19 cellular contexts compared by ENCODE assay signal in genomic region chr16:89024546-89024945, GRCh38. TPM values are rescaled to one million over a fixed set of nuclear protein-coding genes. Genes with fewer than 3 reads are reported as not detected.
DNase-seq lines count a peak whose midpoint lies in the region; ATAC-seq and TF ChIP-seq lines count a peak whose summit lies in the region.
"Had no signal": no experiment of that assay in that cellular context is flagged by ENCODE, and none has a peak within 500 bp of the region (broad histone marks: within the 10 kb centered on the region; RNA-seq: fewer than 3 reads in every experiment).

No MANE protein-coding gene starts in this region.

- H2BK12ac ChIP-seq in neuronal stem cell (ENCODE audit: low read length), result peak overlapping the region; percentile 41

- peak overlapping the region; percentile 91 for H3K27ac ChIP-seq in KOPT-K1 (ENCODE audit: low read depth, low read length, poor library complexity, severe bottlenecking)
- H3K27ac ChIP-seq in neuronal stem cell (replicated peaks; ENCODE audit: low read length), result no peak overlapping the region
- no peak overlapping the region for H3K27ac ChIP-seq in sigmoid colon
- no peak overlapping the region for H3K27ac ChIP-seq in foreskin keratinocyte
- H3K27ac ChIP-seq: PC-9 had no signal

- no peak overlapping the region for H3K14ac ChIP-seq in neuronal stem cell (ENCODE audit: low read length)

- H2BK5ac ChIP-seq in neuronal stem cell (ENCODE audit: low read length), result peak overlapping the region; percentile 90

- H2AK5ac ChIP-seq in neuronal stem cell (ENCODE audit: low read depth, low read length), result peak overlapping the region; percentile 63

- no peak overlapping the region for H2BK120ac ChIP-seq in neuronal stem cell (ENCODE audit: low read depth, low read length)

- no peaks in the 10 kb centered on the region for H3K9me3 ChIP-seq in KOPT-K1 (ENCODE audit: insufficient read depth, low read length, poor library complexity, severe bottlenecking)
- H3K9me3 ChIP-seq in neuronal stem cell (replicated peaks in 1 of 2; ENCODE audit: control insufficient read depth in 2 of 2, insufficient read depth in 1 of 2, low read depth in 1 of 2, low read length in 2 of 2), result peaks cover 8 to 9% of the 10 kb centered on the region in 2 donors
- H3K9me3 ChIP-seq in sigmoid colon, result peaks cover 0 to 12% (median 6%) of the 10 kb centered on the region in 4 donors

- H3K18ac ChIP-seq in neuronal stem cell (ENCODE audit: low read length), result peak overlapping the region; percentile 89

- no peaks in the 10 kb centered on the region for H3K36me3 ChIP-seq in KOPT-K1 (ENCODE audit: insufficient read depth, low read length)
- H3K36me3 ChIP-seq in neuronal stem cell (replicated peaks in 1 of 2; ENCODE audit: control insufficient read depth in 2 of 2, insufficient read depth in 2 of 2, low read length in 2 of 2), result no peaks in the 10 kb centered on the region
- no peaks in the 10 kb centered on the region for H3K36me3 ChIP-seq in sigmoid colon

- intact Hi-C loops in activated naive CD4-positive, alpha-beta T cell treated with anti-CD3 and anti-CD28 coated beads for 36 hours (cut with micrococcal nuclease), result no loop called here
- intact Hi-C loops in sigmoid colon (cut with DNase I), result no loop called here

- TF ChIP-seq CTCF in sigmoid colon (IDR thresholded peaks at IDR 0.05) (no peak), foreskin keratinocyte (conservative IDR thresholded peaks at IDR 0.05) (no peak)

- H3K4ac ChIP-seq in neuronal stem cell (ENCODE audit: low read length), result no peak overlapping the region

- no peak overlapping the region for H3K9ac ChIP-seq in neuronal stem cell (ENCODE audit: low read depth, low read length, poor library complexity)

- TF ChIP-seq EP300 in sigmoid colon (IDR thresholded peaks at IDR 0.05), result no peak

- no peak for DNase-seq in activated naive CD4-positive, alpha-beta T cell treated with anti-CD3 and anti-CD28 coated beads, Interleukin-2, amount 10 ng/mL, durations not matched to agents 7 days and 5 days
- no peak for DNase-seq in activated naive CD4-positive, alpha-beta T cell treated with anti-CD3 and anti-CD28 coated beads for 36 hours
- DNase-seq in NCI-H524 treated with DMSO at 0.1 percent for 48 hours (lab: John Stamatoyannopoulos, UW) (peak; percentile 77), neuronal stem cell (ENCODE audit: low spot score) (no peak), sigmoid colon (no peak), foreskin keratinocyte (no peak)
- DNase-seq: AML-193; CD4-positive, CD25-positive, alpha-beta regulatory T cell; GF-D8; IMR-90; NCI-H1417; NCI-H2029 treated with DMSO at 0.1 percent for 48 hours; NCI-H226; PC-9; SHP77 had no signal

- ATAC-seq in GM19324 (IDR thresholded peaks at IDR 0.05; ENCODE audit: low FRiP score, unreplicated experiment) (no peak), foreskin keratinocyte (no peak)
- ATAC-seq: GM23338 had no signal

- H3K27me3 ChIP-seq in neuronal stem cell (ENCODE audit: control insufficient read depth in 3 of 3, insufficient read depth in 3 of 3, low read depth in 1 of 3, low read length in 3 of 3) (peaks cover 0 to 18% (median 0%) of the 10 kb centered on the region in 3 experiments), sigmoid colon (peaks cover 0 to 53% (median 25%) of the 10 kb centered on the region in 3 donors), foreskin keratinocyte (no peaks in the 10 kb centered on the region)

- peaks cover 17% of the 10 kb centered on the region for H3K4me1 Mint-ChIP-seq in activated naive CD4-positive, alpha-beta T cell treated with anti-CD3 and anti-CD28 coated beads, Interleukin-2, amount 10 ng/mL, durations not matched to agents 7 days and 5 days
- H3K4me1 Mint-ChIP-seq in activated naive CD4-positive, alpha-beta T cell treated with anti-CD3 and anti-CD28 coated beads for 36 hours (ENCODE audit: low read depth), result peaks cover 31% of the 10 kb centered on the region

- no peak overlapping the region for H2AFZ ChIP-seq in neuronal stem cell (ENCODE audit: low read length)
- H2AFZ ChIP-seq: GM23338, PC-9 had no signal

- H3K23ac ChIP-seq in neuronal stem cell (ENCODE audit: low read depth, low read length, poor library complexity), result no peak overlapping the region

- H3K9me3 Mint-ChIP-seq in activated naive CD4-positive, alpha-beta T cell treated with anti-CD3 and anti-CD28 coated beads, Interleukin-2, amount 10 ng/mL, durations not matched to agents 7 days and 5 days, result peaks cover 24% of the 10 kb centered on the region
- peaks cover 16% of the 10 kb centered on the region for H3K9me3 Mint-ChIP-seq in activated naive CD4-positive, alpha-beta T cell treated with anti-CD3 and anti-CD28 coated beads for 36 hours
- H3K9me3 Mint-ChIP-seq: GM23338 had no signal

- no peak overlapping the region for H4K91ac ChIP-seq in neuronal stem cell (ENCODE audit: low read depth, low read length, poor library complexity)

- H3K79me1 ChIP-seq in neuronal stem cell (ENCODE audit: low read depth, low read length), result peaks cover 2% of the 10 kb centered on the region

- peak overlapping the region; percentile 26 for H3K27ac Mint-ChIP-seq in activated naive CD4-positive, alpha-beta T cell treated with anti-CD3 and anti-CD28 coated beads, Interleukin-2, amount 10 ng/mL, durations not matched to agents 7 days and 5 days
- H3K27ac Mint-ChIP-seq in activated naive CD4-positive, alpha-beta T cell treated with anti-CD3 and anti-CD28 coated beads for 36 hours, result no peak overlapping the region
- H3K27ac Mint-ChIP-seq: GM23338 had no signal

- no peak overlapping the region for H3K4me2 ChIP-seq in neuronal stem cell (ENCODE audit: insufficient read depth, low read length, poor library complexity, severe bottlenecking)
- H3K4me2 ChIP-seq: GM23338, PC-9 had no signal

- H4K8ac ChIP-seq in neuronal stem cell (ENCODE audit: low read depth, low read length), result no peak overlapping the region

- H2BK15ac ChIP-seq in neuronal stem cell (ENCODE audit: low read length), result no peak overlapping the region

- CTCF ChIA-PET in activated naive CD4-positive, alpha-beta T cell treated with anti-CD3 and anti-CD28 coated beads, Interleukin-2, amount 10 ng/mL, durations not matched to agents 7 days and 5 days (lab: Charles Lee), result no interaction called here
- CTCF ChIA-PET in activated naive CD4-positive, alpha-beta T cell treated with anti-CD3 and anti-CD28 coated beads for 36 hours (lab: Charles Lee), result no interaction called here

- H3K4me3 ChIP-seq in neuronal stem cell (ENCODE audit: low read length in 2 of 2) (no peak overlapping the region), sigmoid colon (no peak overlapping the region)
- H3K4me3 ChIP-seq: GM23338, PC-9 had no signal

- no peak overlapping the region for H3K4me3 Mint-ChIP-seq in activated naive CD4-positive, alpha-beta T cell treated with anti-CD3 and anti-CD28 coated beads, Interleukin-2, amount 10 ng/mL, durations not matched to agents 7 days and 5 days
- no peak overlapping the region for H3K4me3 Mint-ChIP-seq in activated naive CD4-positive, alpha-beta T cell treated with anti-CD3 and anti-CD28 coated beads for 36 hours
- H3K4me3 Mint-ChIP-seq: CD4-positive, CD25-positive, alpha-beta regulatory T cell; GM23338 had no signal

- TF ChIP-seq POLR2A in sigmoid colon (IDR thresholded peaks at IDR 0.05), result no peak

- no peaks in the 10 kb centered on the region for H3K27me3 Mint-ChIP-seq in activated naive CD4-positive, alpha-beta T cell treated with anti-CD3 and anti-CD28 coated beads, Interleukin-2, amount 10 ng/mL, durations not matched to agents 7 days and 5 days
- no peaks in the 10 kb centered on the region for H3K27me3 Mint-ChIP-seq in activated naive CD4-positive, alpha-beta T cell treated with anti-CD3 and anti-CD28 coated beads for 36 hours (ENCODE audit: low read depth)

- H3K4me1 ChIP-seq in neuronal stem cell (ENCODE audit: control insufficient read depth in 2 of 2, insufficient read depth in 1 of 2, low read depth in 1 of 2, low read length in 2 of 2) (peaks cover 0 to 5% of the 10 kb centered on the region in 2 donors), sigmoid colon (no peaks in the 10 kb centered on the region), foreskin keratinocyte (no peaks in the 10 kb centered on the region)

- peaks cover 4% of the 10 kb centered on the region for H3K36me3 Mint-ChIP-seq in activated naive CD4-positive, alpha-beta T cell treated with anti-CD3 and anti-CD28 coated beads, Interleukin-2, amount 10 ng/mL, durations not matched to agents 7 days and 5 days
- H3K36me3 Mint-ChIP-seq in activated naive CD4-positive, alpha-beta T cell treated with anti-CD3 and anti-CD28 coated beads for 36 hours (ENCODE audit: low read depth), result no peaks in the 10 kb centered on the region

- no CpG with 5 or more reads among the region's 8 CpGs for WGBS in neuronal stem cell (ENCODE audit: extremely low coverage in 2 of 2, insufficient read length in 2 of 2, insufficient replicate concordance in 1 of 2), 2 donors
- 85 to 86% methylated on average over 8 of the region's 8 CpGs for whole genome bisulfite sequencing in sigmoid colon, 2 donors

RNA-seq across cellular contexts. Expression of gene CBFA2T3, which starts 47.5 kb away (rescaled TPM):
- total RNA-seq in activated naive CD4-positive, alpha-beta T cell treated with anti-CD3 and anti-CD28 coated beads for 36 hours, result not detected
- polyA plus RNA-seq in neuronal stem cell (2013, experiment 1 of 2), result 8.3 TPM
- polyA plus RNA-seq in neuronal stem cell (2013, experiment 2 of 2), result 8.0 TPM
- total RNA-seq in sigmoid colon (10 to 100 TPM in 1 of 4 donors, 1 to 10 TPM in 2, under 1 TPM in 1; 0.95 to 26.8 (median 3.4) TPM), foreskin keratinocyte (0.18 and 0.20 TPM in 2 replicates)
- polyA plus RNA-seq in sigmoid colon (1 to 10 TPM; 4.2 to 9.8 (median 7.2) TPM), foreskin keratinocyte (0.09 and 0.18 TPM in 2 replicates)
- total RNA-seq: IMR-90, LHCN-M2 had no signal
- polyA plus RNA-seq: IMR-90 had no signal
